Comparison of ENCODE assay signal across 16 cellular contexts in genomic region chr17:29344201-29344856, GRCh38.
"Had no signal": no experiment of that assay in that cellular context is flagged by ENCODE, and none has a peak within 500 bp of the region (broad histone marks: within the 10 kb centered on the region; RNA-seq: fewer than 3 reads in every experiment).

No MANE protein-coding gene starts in this region.

- H3K4me1 ChIP-seq: left lung, tibial artery had no signal

- H3K27ac Mint-ChIP-seq: activated T-helper 17 cell treated with anti-CD3 and anti-CD28 coated beads, Interleukin-2, amount 50 U/mL, for 72 hours; dendritic cell treated with granulocyte-macrophage colony-stimulating factor and Interleukin-4, amounts not matched to agents 40 ng/mL and 50 ng/mL, for 4 days; stimulated activated naive B cell treated with anti-CD40 and anti-IgM and Interleukin-4, amounts not matched to agents 10 μg/mL and 1 μg/mL and 100 μg/mL, for 72 hours had no signal

- H3K9me3 ChIP-seq: left lung, mucosa of descending colon, tibial artery had no signal

- H3K4me1 Mint-ChIP-seq: activated T-helper 17 cell treated with anti-CD3 and anti-CD28 coated beads, Interleukin-2, amount 50 U/mL, for 72 hours; naive thymus-derived CD4-positive, alpha-beta T cell had no signal

- H3K36me3 ChIP-seq: left lung, tibial artery had no signal

- DNase-seq: activated CD4-positive, CD25-positive, alpha-beta regulatory T cell treated with anti-CD3 and anti-CD28 coated beads, Interleukin-2, amount 50 U/mL, for 72 hours; activated naive CD4-positive, alpha-beta T cell treated with Interleukin-2 at 50 U/mL for 16 hours; aorta; effector memory CD4-positive, alpha-beta T cell; head of caudate nucleus; left lung; mammary epithelial cell; mucosa of descending colon; naive thymus-derived CD4-positive, alpha-beta T cell; retina; stimulated activated CD4-positive, alpha-beta T cell treated with anti-CD3 and anti-CD28 coated beads, Interleukin-4, amount 100 ng/mL, for 1 hour; stimulated activated naive B cell treated with anti-CD40 and anti-IgM and Interleukin-4, amounts not matched to agents 10 μg/mL and 1 μg/mL and 100 μg/mL, for 72 hours; SW 1271; tibial artery had no signal

- ATAC-seq: activated T-helper 17 cell treated with anti-CD3 and anti-CD28 coated beads, Interleukin-2, amount 50 U/mL, for 72 hours; left lung; mucosa of descending colon; naive thymus-derived CD4-positive, alpha-beta T cell; stimulated activated naive B cell treated with anti-CD40 and anti-IgM and Interleukin-4, amounts not matched to agents 10 μg/mL and 1 μg/mL and 100 μg/mL, for 72 hours had no signal

- H3K4me3 Mint-ChIP-seq: activated T-helper 17 cell treated with anti-CD3 and anti-CD28 coated beads, Interleukin-2, amount 50 U/mL, for 72 hours; dendritic cell treated with granulocyte-macrophage colony-stimulating factor and Interleukin-4, amounts not matched to agents 40 ng/mL and 50 ng/mL, for 4 days; naive thymus-derived CD4-positive, alpha-beta T cell; stimulated activated naive B cell treated with anti-CD40 and anti-IgM and Interleukin-4, amounts not matched to agents 10 μg/mL and 1 μg/mL and 100 μg/mL, for 72 hours had no signal

- H3K9me3 Mint-ChIP-seq: activated T-helper 17 cell treated with anti-CD3 and anti-CD28 coated beads, Interleukin-2, amount 50 U/mL, for 72 hours; dendritic cell treated with granulocyte-macrophage colony-stimulating factor and Interleukin-4, amounts not matched to agents 40 ng/mL and 50 ng/mL, for 4 days; naive thymus-derived CD4-positive, alpha-beta T cell; stimulated activated naive B cell treated with anti-CD40 and anti-IgM and Interleukin-4, amounts not matched to agents 10 μg/mL and 1 μg/mL and 100 μg/mL, for 72 hours had no signal

- H3K36me3 Mint-ChIP-seq: naive thymus-derived CD4-positive, alpha-beta T cell; stimulated activated naive B cell treated with anti-CD40 and anti-IgM and Interleukin-4, amounts not matched to agents 10 μg/mL and 1 μg/mL and 100 μg/mL, for 72 hours had no signal

- H3K27ac ChIP-seq: left lung, tibial artery had no signal

- H3K4me3 ChIP-seq: left lung, mucosa of descending colon, tibial artery had no signal

- H3K27me3 ChIP-seq: left lung had no signal

- H3K27me3 Mint-ChIP-seq: stimulated activated naive B cell treated with anti-CD40 and anti-IgM and Interleukin-4, amounts not matched to agents 10 μg/mL and 1 μg/mL and 100 μg/mL, for 72 hours had no signal
